1 cellular context compared by ENCODE assay signal in the genomic region with DNA sequence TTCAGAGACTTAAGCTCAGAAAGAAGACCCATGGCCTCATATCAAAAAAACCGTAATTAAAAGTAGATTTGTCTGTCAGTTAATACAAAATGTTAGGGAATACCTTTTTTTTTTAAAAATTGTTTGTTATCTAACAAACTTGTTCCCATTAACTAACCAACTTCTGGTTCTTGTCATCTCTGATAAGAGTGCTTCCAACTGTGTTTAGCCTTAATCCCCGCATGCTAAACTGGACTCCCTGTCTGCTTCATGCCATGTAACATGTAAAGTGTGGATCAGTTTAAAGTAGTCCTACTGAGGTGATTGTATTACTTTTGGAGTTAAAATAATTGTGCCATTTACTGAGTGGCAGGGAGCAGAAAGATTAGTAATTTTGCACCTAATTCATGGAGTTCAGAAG.
TF ChIP-seq lines count a peak whose summit lies in the region.

No MANE protein-coding gene starts in this region.

TF ChIP-seq in K562, 482 proteins besides CTCF, POLR2A, EP300 and RAD21 (continues in another document):
- TF ChIP-seq MED1 (CRISPR knock-in tag; IDR thresholded peaks at IDR 0.05; ENCODE audit: borderline replicate concordance) (no peak), FOSL1 (tag; conservative IDR thresholded peaks at IDR 0.05) (peak; percentile 32; the same call in 1 of the 2 replicates), CCAR2 (IDR thresholded peaks at IDR 0.05; ENCODE audit: low read depth, low read length) (no peak), CBFA2T3 (IDR thresholded peaks at IDR 0.05) (peak; percentile 77), CBX3 (IDR thresholded peaks at IDR 0.05; ENCODE audit: borderline replicate concordance in 1 of 2, low read length in 2 of 2) (peak in 1 of 2 experiments; percentile 25; a peak in 1 of 3 replicates), ZNF592 (IDR thresholded peaks at IDR 0.05) (peak; percentile 36; the same call in 1 of the 2 replicates), U2AF1 (optimal IDR thresholded peaks at IDR 0.05; ENCODE audit: low read depth, low read length) (no peak), SIRT6 (IDR thresholded peaks at IDR 0.05; ENCODE audit: low read depth, low read length) (no peak), NCOR1 (IDR thresholded peaks at IDR 0.05) (peak; percentile 57), ZNF134 (CRISPR knock-in tag; conservative IDR thresholded peaks at IDR 0.05) (no peak), TEAD4 (IDR thresholded peaks at IDR 0.05; ENCODE audit: low read length) (peak; percentile 77), TEAD4 (CRISPR knock-in tag; IDR thresholded peaks at IDR 0.05; ENCODE audit: borderline replicate concordance) (no peak), JUND (IDR thresholded peaks at IDR 0.05; ENCODE audit: borderline replicate concordance, low read depth, low read length) (peak; percentile 13; the same call in 1 of the 2 replicates), JUND (tag; IDR thresholded peaks at IDR 0.05; ENCODE audit: borderline replicate concordance, low read depth, low read length) (0 out of 3 replicates have a peak, but pooled peaks have one; percentile 14), ZNF384 (IDR thresholded peaks at IDR 0.05; ENCODE audit: low read depth, low read length) (peak; percentile 50; the same call in 1 of the 2 replicates), SMARCA4 (IDR thresholded peaks at IDR 0.05) (peak; percentile 70; the same call in 1 of the 2 replicates), ZNF717 (CRISPR knock-in tag; IDR thresholded peaks at IDR 0.05) (no peak), CEBPB (tag; IDR thresholded peaks at IDR 0.05) (no peak), DPF2 (IDR thresholded peaks at IDR 0.05) (peak; percentile 63; the same call in 1 of the 2 replicates), GABPB1 (CRISPR knock-in tag; IDR thresholded peaks at IDR 0.05) (0 out of 2 replicates have a peak, but pooled peaks have one; percentile 20), CBFA2T2 (conservative IDR thresholded peaks at IDR 0.05) (peak; percentile 49), HMBOX1 (IDR thresholded peaks at IDR 0.05) (peak; percentile 99), RBM34 (IDR thresholded peaks at IDR 0.05; ENCODE audit: borderline replicate concordance, insufficient read depth, low read length) (no peak), MNT (conservative IDR thresholded peaks at IDR 0.05) (peak in 1 of 2 experiments; percentile 23; a peak in 1 of 4 replicates), PML (IDR thresholded peaks at IDR 0.05; ENCODE audit: low read length) (peak; percentile 55; the same call in 1 of the 2 replicates), HEY1 (CRISPR knock-in tag; IDR thresholded peaks at IDR 0.05; ENCODE audit: borderline replicate concordance) (no peak), COPS2 (conservative IDR thresholded peaks at IDR 0.05) (no peak), ZFPM2 (CRISPR knock-in tag; IDR thresholded peaks at IDR 0.05) (no peak), NR2F6 (CRISPR knock-in tag; IDR thresholded peaks at IDR 0.05) (no peak)
- TF ChIP-seq, protein P1, sequence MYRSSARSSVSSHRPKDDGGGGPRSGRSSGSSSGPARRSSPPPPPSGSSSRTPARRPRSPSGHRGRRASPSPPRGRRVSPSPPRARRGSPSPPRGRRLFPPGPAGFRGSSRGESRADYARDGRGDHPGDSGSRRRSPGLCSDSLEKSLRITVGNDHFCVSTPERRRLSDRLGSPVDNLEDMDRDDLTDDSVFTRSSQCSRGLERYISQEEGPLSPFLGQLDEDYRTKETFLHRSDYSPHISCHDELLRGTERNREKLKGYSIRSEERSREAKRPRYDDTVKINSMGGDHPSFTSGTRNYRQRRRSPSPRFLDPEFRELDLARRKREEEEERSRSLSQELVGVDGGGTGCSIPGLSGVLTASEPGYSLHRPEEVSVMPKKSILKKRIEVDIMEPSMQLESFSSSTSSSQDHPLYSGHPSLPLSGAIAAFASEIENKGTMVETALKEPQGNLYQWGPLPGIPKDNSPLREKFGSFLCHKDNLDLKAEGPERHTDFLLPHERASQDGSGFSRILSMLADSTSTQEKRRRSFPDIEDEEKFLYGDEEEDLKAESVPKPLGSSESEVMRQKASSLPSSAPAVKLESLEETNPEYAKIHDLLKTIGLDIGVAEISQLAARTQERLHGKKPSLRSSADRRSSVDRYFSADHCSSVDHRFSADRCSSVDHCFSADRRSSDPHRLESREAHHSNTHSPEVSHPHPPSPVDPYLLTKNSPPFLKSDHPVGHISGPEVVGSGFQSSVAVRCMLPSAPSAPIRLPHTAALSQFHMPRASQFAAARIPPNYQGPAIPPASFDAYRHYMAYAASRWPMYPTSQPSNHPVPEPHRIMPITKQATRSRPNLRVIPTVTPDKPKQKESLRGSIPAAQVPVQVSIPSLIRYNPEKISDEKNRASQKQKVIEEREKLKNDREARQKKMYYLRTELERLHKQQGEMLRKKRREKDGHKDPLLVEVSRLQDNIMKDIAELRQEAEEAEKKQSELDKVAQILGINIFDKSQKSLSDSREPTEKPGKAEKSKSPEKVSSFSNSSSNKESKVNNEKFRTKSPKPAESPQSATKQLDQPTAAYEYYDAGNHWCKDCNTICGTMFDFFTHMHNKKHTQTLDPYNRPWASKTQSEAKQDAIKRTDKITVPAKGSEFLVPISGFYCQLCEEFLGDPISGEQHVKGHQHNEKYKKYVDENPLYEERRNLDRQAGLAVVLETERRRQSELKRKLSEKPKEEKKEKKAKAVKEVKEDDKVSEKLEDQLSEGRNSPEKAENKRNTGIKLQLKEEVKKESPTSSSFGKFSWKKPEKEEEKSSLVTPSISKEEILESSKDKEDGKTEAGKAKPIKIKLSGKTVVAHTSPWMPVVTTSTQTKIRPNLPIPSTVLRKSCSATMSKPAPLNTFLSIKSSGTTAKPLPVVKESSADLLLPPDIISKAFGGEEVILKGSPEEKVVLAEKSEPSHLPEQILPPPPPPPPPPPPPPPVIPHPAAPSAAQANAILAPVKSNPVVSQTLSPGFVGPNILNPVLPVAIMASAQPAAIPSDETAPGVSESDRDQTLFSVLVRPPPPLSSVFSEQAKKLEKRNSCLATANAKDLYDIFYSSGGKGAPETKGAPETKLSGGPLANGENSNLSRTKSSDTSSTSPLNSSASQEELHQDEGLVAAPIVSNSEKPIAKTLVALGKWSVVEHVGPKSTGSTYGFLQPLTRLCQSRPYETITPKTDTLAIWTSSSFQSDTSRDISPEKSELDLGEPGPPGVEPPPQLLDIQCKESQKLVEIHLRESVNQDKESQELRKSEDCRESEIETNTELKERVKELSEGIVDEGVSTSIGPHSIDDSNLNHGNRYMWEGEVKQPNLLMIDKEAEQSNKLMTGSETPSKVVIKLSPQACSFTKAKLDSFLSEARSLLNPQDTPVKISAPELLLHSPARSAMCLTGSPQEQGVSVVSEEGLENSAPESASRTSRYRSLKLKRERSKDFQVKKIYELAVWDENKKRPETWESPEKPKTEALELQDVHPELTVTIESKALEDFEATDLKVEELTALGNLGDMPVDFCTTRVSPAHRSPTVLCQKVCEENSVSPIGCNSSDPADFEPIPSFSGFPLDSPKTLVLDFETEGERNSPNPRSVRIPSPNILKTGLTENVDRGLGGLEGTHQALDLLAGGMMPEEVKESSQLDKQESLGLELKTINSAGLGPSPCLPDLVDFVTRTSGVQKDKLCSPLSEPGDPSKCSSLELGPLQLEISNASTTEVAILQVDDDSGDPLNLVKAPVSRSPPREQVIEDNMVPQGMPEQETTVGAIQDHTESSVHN (IDR thresholded peaks at IDR 0.05; ENCODE audit: borderline replicate concordance in 1 of 2, low read depth in 1 of 2) = no peak
- TF ChIP-seq, protein P2, sequence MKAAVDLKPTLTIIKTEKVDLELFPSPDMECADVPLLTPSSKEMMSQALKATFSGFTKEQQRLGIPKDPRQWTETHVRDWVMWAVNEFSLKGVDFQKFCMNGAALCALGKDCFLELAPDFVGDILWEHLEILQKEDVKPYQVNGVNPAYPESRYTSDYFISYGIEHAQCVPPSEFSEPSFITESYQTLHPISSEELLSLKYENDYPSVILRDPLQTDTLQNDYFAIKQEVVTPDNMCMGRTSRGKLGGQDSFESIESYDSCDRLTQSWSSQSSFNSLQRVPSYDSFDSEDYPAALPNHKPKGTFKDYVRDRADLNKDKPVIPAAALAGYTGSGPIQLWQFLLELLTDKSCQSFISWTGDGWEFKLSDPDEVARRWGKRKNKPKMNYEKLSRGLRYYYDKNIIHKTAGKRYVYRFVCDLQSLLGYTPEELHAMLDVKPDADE (conservative IDR thresholded peaks at IDR 0.05; ENCODE audit: control insufficient read depth, low read depth, low read length) = no peak
- TF ChIP-seq, protein P3, sequence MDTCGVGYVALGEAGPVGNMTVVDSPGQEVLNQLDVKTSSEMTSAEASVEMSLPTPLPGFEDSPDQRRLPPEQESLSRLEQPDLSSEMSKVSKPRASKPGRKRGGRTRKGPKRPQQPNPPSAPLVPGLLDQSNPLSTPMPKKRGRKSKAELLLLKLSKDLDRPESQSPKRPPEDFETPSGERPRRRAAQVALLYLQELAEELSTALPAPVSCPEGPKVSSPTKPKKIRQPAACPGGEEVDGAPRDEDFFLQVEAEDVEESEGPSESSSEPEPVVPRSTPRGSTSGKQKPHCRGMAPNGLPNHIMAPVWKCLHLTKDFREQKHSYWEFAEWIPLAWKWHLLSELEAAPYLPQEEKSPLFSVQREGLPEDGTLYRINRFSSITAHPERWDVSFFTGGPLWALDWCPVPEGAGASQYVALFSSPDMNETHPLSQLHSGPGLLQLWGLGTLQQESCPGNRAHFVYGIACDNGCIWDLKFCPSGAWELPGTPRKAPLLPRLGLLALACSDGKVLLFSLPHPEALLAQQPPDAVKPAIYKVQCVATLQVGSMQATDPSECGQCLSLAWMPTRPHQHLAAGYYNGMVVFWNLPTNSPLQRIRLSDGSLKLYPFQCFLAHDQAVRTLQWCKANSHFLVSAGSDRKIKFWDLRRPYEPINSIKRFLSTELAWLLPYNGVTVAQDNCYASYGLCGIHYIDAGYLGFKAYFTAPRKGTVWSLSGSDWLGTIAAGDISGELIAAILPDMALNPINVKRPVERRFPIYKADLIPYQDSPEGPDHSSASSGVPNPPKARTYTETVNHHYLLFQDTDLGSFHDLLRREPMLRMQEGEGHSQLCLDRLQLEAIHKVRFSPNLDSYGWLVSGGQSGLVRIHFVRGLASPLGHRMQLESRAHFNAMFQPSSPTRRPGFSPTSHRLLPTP (IDR thresholded peaks at IDR 0.05; ENCODE audit: borderline replicate concordance, extremely low read depth, insufficient read length) = no peak
